In the genomic region with DNA sequence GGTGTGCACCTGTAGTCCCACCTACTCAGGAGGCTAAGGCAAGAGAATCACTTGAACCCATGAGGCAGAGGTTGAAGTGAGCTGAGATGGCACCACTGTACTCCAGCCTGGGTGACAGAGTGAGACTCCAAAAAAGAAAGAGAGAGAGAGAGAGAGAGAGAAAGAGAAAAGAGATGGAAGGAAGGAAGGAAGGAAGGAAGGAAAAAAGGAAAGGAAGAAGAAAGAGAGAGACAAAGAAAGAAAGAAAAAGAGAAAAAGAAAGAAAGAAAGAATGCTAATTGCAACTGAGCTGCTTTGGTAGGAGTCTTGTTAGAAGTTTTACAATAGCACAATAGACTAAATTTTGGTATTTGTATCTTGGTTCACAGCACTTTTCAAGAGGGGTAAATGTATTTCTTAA, we compare ENCODE assay signal across 22 cellular contexts.
"Had no signal": no experiment of that assay in that cellular context is flagged by ENCODE, and none has a peak within 500 bp of the region (broad histone marks: within the 10 kb centered on the region; RNA-seq: fewer than 3 reads in every experiment).

No MANE protein-coding gene starts in this region.

- H3K4me1 Mint-ChIP-seq: naive thymus-derived CD4-positive, alpha-beta T cell had no signal

- DNase-seq: colonic mucosa; cortex of kidney; effector CD8-positive, alpha-beta T cell; glutamatergic neuron; head of caudate nucleus; heart right ventricle; hippocampal formation; left cardiac atrium; left lung; left ventricle myocardium superior; lower lobe of right lung; mesendoderm; midbrain; naive thymus-derived CD4-positive, alpha-beta T cell had no signal

- H3K4me3 Mint-ChIP-seq: dendritic cell treated with granulocyte-macrophage colony-stimulating factor and Interleukin-4, amounts not matched to agents 40 ng/mL and 50 ng/mL, for 4 days; naive thymus-derived CD4-positive, alpha-beta T cell had no signal

- H3K36me3 ChIP-seq: colonic mucosa, esophagus muscularis mucosa, gastroesophageal sphincter, heart right ventricle, left lung, lower lobe of right lung had no signal

- H3K27me3 ChIP-seq: colonic mucosa, esophagus muscularis mucosa, foreskin keratinocyte, gastroesophageal sphincter, heart right ventricle, left lung had no signal

- H3K27ac ChIP-seq: colonic mucosa, esophagus muscularis mucosa, foreskin keratinocyte, gastroesophageal sphincter, heart right ventricle, left lung, lower lobe of right lung had no signal

- H3K27ac Mint-ChIP-seq: dendritic cell treated with granulocyte-macrophage colony-stimulating factor and Interleukin-4, amounts not matched to agents 40 ng/mL and 50 ng/mL, for 4 days; naive thymus-derived CD4-positive, alpha-beta T cell had no signal

- H3K4me1 ChIP-seq: colonic mucosa, esophagus muscularis mucosa, foreskin keratinocyte, gastroesophageal sphincter, heart right ventricle, left lung, lower lobe of right lung had no signal

- H3K9me3 Mint-ChIP-seq: dendritic cell treated with granulocyte-macrophage colony-stimulating factor and Interleukin-4, amounts not matched to agents 40 ng/mL and 50 ng/mL, for 4 days; naive thymus-derived CD4-positive, alpha-beta T cell had no signal

- ATAC-seq: foreskin keratinocyte; gastroesophageal sphincter; heart right ventricle; left cardiac atrium; left lung; left ventricle myocardium superior; lower lobe of right lung; naive thymus-derived CD4-positive, alpha-beta T cell had no signal

- H3K27me3 Mint-ChIP-seq: dendritic cell treated with granulocyte-macrophage colony-stimulating factor and Interleukin-4, amounts not matched to agents 40 ng/mL and 50 ng/mL, for 4 days had no signal

- H3K9me3 ChIP-seq: colonic mucosa, esophagus muscularis mucosa, gastroesophageal sphincter, heart right ventricle, left lung, lower lobe of right lung had no signal

- H3K4me3 ChIP-seq: colonic mucosa, esophagus muscularis mucosa, gastroesophageal sphincter, heart right ventricle, left lung, lower lobe of right lung had no signal

- FAIRE-seq: endothelial cell of umbilical vein, frontal cortex, islet of Langerhans, keratinocyte had no signal
